In genomic region chr6:52243282-52243893, GRCh38 we compare ENCODE assay signal across 1 cellular context.
TF ChIP-seq lines count a peak whose summit lies in the region.

No MANE protein-coding gene starts in this region.

TF ChIP-seq in HepG2, 621 proteins besides CTCF, POLR2A, EP300 and RAD21:
- no peak for TF ChIP-seq ZNF292 (CRISPR knock-in tag; IDR thresholded peaks at IDR 0.05; ENCODE audit: borderline replicate concordance, low read depth)
- TF ChIP-seq FOXA3 (CRISPR knock-in tag; IDR thresholded peaks at IDR 0.05) = peak; percentile 55; the same call in 1 of the 2 replicates
- TF ChIP-seq ZNF24 (IDR thresholded peaks at IDR 0.05) = 0 out of 2 replicates have a peak, but pooled peaks have one; percentile 47
- TF ChIP-seq FOXC1 (CRISPR knock-in tag; IDR thresholded peaks at IDR 0.05; ENCODE audit: borderline replicate concordance) = no peak
- peak; percentile 91 for TF ChIP-seq MIER2 (CRISPR knock-in tag; IDR thresholded peaks at IDR 0.05)
- TF ChIP-seq REST (IDR thresholded peaks at IDR 0.05; ENCODE audit: borderline replicate concordance in 1 of 2, low read depth in 1 of 2, low read length in 2 of 2) = peak; percentile 32 to 92
- TF ChIP-seq FOXA1 (IDR thresholded peaks at IDR 0.05) = no peak
- TF ChIP-seq FOXA1 (CRISPR knock-in tag; IDR thresholded peaks at IDR 0.05) = peak; percentile 42; the same call in 1 of the 2 replicates
